1 cellular context compared by ENCODE assay signal in genomic region chr12:75666126-75666979, GRCh38.
TF ChIP-seq lines count a peak whose summit lies in the region.

No MANE protein-coding gene starts in this region.

TF ChIP-seq in HepG2, 621 proteins besides CTCF, POLR2A, EP300 and RAD21 (continued from another document and continues in another):
- TF ChIP-seq RERE (CRISPR knock-in tag; IDR thresholded peaks at IDR 0.05; ENCODE audit: low read depth) (peak; percentile 92), ZNF180 (CRISPR knock-in tag; IDR thresholded peaks at IDR 0.05; ENCODE audit: borderline replicate concordance, low read depth) (no peak), MED13 (CRISPR knock-in tag; IDR thresholded peaks at IDR 0.05) (peak; percentile 96), ZNF777 (CRISPR knock-in tag; IDR thresholded peaks at IDR 0.05) (no peak), NBN (conservative IDR thresholded peaks at IDR 0.05) (no peak), NR2C2 (CRISPR knock-in tag; IDR thresholded peaks at IDR 0.05; ENCODE audit: borderline replicate concordance) (peak; percentile 82), PPARG (CRISPR knock-in tag; conservative IDR thresholded peaks at IDR 0.05) (peak; percentile 88), ZNF446 (CRISPR knock-in tag; IDR thresholded peaks at IDR 0.05) (no peak), ATF1 (CRISPR knock-in tag; IDR thresholded peaks at IDR 0.05) (peak; percentile 62; the same call in 1 of the 2 replicates), POLR2G (IDR thresholded peaks at IDR 0.05; ENCODE audit: low read depth, low read length) (peak; percentile 58), TFDP1 (CRISPR knock-in tag; IDR thresholded peaks at IDR 0.05; ENCODE audit: borderline replicate concordance) (no peak), ZNF567 (CRISPR knock-in tag; IDR thresholded peaks at IDR 0.05; ENCODE audit: borderline replicate concordance) (no peak), TBX3 (IDR thresholded peaks at IDR 0.05; ENCODE audit: borderline replicate concordance) (peak; percentile 94), KAT2B (IDR thresholded peaks at IDR 0.05; ENCODE audit: borderline replicate concordance, low read depth, low read length) (peak; percentile 76; the same call in 1 of the 2 replicates), ZNF687 (CRISPR knock-in tag; IDR thresholded peaks at IDR 0.05) (no peak; the same call in 1 of the 2 replicates), BCL3 (CRISPR knock-in tag; IDR thresholded peaks at IDR 0.05) (no peak), RARA (CRISPR knock-in tag; IDR thresholded peaks at IDR 0.05) (peak; percentile 92), HOXA9 (CRISPR knock-in tag; IDR thresholded peaks at IDR 0.05; ENCODE audit: borderline replicate concordance) (no peak), NFYC (CRISPR knock-in tag; IDR thresholded peaks at IDR 0.05) (no peak; the same call in 1 of the 2 replicates), ZNF737 (CRISPR knock-in tag; IDR thresholded peaks at IDR 0.05; ENCODE audit: borderline replicate concordance) (no peak), PRDM4 (CRISPR knock-in tag; IDR thresholded peaks at IDR 0.05; ENCODE audit: borderline replicate concordance) (no peak), KLF15 (CRISPR knock-in tag; IDR thresholded peaks at IDR 0.05; ENCODE audit: borderline replicate concordance) (no peak), MXD3 (CRISPR knock-in tag; IDR thresholded peaks at IDR 0.05) (no peak), SYNCRIP (IDR thresholded peaks at IDR 0.05; ENCODE audit: insufficient read depth, low read depth, low read length) (no peak), PITX1 (CRISPR knock-in tag; IDR thresholded peaks at IDR 0.05) (peak; percentile 70; the same call in 1 of the 2 replicates), FOXA1 (IDR thresholded peaks at IDR 0.05) (peak; percentile 99), FOXA1 (CRISPR knock-in tag; IDR thresholded peaks at IDR 0.05) (peak; percentile 98), CHD2 (IDR thresholded peaks at IDR 0.05; ENCODE audit: low read depth, low read length) (no peak), BRD4 (CRISPR knock-in tag; IDR thresholded peaks at IDR 0.05) (no peak), ZNF263 (CRISPR knock-in tag; IDR thresholded peaks at IDR 0.05) (no peak), ELF3 (CRISPR knock-in tag; IDR thresholded peaks at IDR 0.05) (peak; percentile 79), ZNF264 (CRISPR knock-in tag; IDR thresholded peaks at IDR 0.05) (peak; percentile 83), BRF2 (CRISPR knock-in tag; IDR thresholded peaks at IDR 0.05) (0 out of 2 replicates have a peak, but pooled peaks have one; percentile 51), IKZF1 (IDR thresholded peaks at IDR 0.05) (no peak), CENPX (CRISPR knock-in tag; IDR thresholded peaks at IDR 0.05) (no peak), HINFP (CRISPR knock-in tag; IDR thresholded peaks at IDR 0.05; ENCODE audit: low read depth) (no peak), ZNF775 (CRISPR knock-in tag; IDR thresholded peaks at IDR 0.05; ENCODE audit: borderline replicate concordance) (peak; percentile 98), GABPB1 (CRISPR knock-in tag; IDR thresholded peaks at IDR 0.05) (0 out of 2 replicates have a peak, but pooled peaks have one; percentile 20), ZNF781 (CRISPR knock-in tag; IDR thresholded peaks at IDR 0.05; ENCODE audit: borderline replicate concordance, not compliant biosample characterization) (no peak), SETDB1 (CRISPR knock-in tag; IDR thresholded peaks at IDR 0.05; ENCODE audit: borderline replicate concordance) (no peak), TBL1XR1 (IDR thresholded peaks at IDR 0.05; ENCODE audit: borderline replicate concordance, low read length, partially characterized antibody) (peak; percentile 96), NFYB (CRISPR knock-in tag; IDR thresholded peaks at IDR 0.05) (no peak), MBNL3 (CRISPR knock-in tag; conservative IDR thresholded peaks at IDR 0.05) (no peak), FOXK1 (CRISPR knock-in tag; IDR thresholded peaks at IDR 0.05; ENCODE audit: borderline replicate concordance, low read depth) (0 out of 2 replicates have a peak, but pooled peaks have one; percentile 22), BATF2 (CRISPR knock-in tag; IDR thresholded peaks at IDR 0.05) (no peak), TARDBP (CRISPR knock-in tag; IDR thresholded peaks at IDR 0.05) (peak; percentile 61), ZNF678 (CRISPR knock-in tag; IDR thresholded peaks at IDR 0.05) (no peak), CREM (IDR thresholded peaks at IDR 0.05) (peak; percentile 97), CREM (CRISPR knock-in tag; IDR thresholded peaks at IDR 0.05) (no peak), BCL6 (CRISPR knock-in tag; IDR thresholded peaks at IDR 0.05) (peak; percentile 84), ZNF7 (CRISPR knock-in tag; IDR thresholded peaks at IDR 0.05) (no peak), GZF1 (CRISPR knock-in tag; IDR thresholded peaks at IDR 0.05) (0 out of 2 replicates have a peak, but pooled peaks have one; percentile 37), ZNF703 (CRISPR knock-in tag; IDR thresholded peaks at IDR 0.05; ENCODE audit: borderline replicate concordance) (no peak), HES4 (CRISPR knock-in tag; IDR thresholded peaks at IDR 0.05; ENCODE audit: borderline replicate concordance) (no peak)
